1 cellular context compared by ENCODE assay signal in the genomic region with DNA sequence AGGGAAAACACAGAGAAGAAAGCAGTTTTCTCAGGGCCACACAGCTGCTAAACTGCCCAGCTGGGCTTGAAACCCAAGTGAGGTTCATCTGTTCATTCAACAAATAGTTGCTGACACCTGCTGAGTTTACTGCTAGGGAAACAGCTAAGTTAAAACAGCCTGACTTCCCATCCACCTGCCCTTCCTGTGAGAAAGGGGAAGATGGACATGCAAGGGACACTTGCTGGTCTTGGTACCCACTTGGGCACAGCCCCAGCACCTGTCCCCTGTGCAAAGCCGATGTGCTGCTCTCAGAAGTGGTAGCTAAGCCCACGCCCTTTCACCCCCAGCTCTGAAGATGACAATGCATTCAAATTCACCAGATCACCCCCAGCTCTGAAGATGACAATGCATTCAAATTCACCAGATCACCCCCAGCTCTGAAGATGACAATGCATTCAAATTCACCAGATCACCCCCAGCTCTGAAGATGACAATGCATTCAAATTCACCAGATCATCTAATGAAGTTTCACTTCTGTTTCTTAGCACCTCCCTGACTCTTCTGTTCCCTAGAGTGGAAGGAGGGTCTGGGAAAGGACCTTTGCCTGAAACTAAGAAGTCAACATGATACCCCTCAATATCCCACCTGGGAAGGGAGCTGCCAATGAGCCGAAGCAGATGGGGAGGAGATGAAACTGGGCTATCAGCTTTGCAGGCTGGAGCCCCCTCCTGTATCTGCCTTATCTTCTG.
TF ChIP-seq lines count a peak whose summit lies in the region.

No MANE protein-coding gene starts in this region.

TF ChIP-seq in GM12878, 131 proteins besides CTCF, POLR2A, EP300 and RAD21 (continued from another document and continues in another):
- TF ChIP-seq, protein P1, sequence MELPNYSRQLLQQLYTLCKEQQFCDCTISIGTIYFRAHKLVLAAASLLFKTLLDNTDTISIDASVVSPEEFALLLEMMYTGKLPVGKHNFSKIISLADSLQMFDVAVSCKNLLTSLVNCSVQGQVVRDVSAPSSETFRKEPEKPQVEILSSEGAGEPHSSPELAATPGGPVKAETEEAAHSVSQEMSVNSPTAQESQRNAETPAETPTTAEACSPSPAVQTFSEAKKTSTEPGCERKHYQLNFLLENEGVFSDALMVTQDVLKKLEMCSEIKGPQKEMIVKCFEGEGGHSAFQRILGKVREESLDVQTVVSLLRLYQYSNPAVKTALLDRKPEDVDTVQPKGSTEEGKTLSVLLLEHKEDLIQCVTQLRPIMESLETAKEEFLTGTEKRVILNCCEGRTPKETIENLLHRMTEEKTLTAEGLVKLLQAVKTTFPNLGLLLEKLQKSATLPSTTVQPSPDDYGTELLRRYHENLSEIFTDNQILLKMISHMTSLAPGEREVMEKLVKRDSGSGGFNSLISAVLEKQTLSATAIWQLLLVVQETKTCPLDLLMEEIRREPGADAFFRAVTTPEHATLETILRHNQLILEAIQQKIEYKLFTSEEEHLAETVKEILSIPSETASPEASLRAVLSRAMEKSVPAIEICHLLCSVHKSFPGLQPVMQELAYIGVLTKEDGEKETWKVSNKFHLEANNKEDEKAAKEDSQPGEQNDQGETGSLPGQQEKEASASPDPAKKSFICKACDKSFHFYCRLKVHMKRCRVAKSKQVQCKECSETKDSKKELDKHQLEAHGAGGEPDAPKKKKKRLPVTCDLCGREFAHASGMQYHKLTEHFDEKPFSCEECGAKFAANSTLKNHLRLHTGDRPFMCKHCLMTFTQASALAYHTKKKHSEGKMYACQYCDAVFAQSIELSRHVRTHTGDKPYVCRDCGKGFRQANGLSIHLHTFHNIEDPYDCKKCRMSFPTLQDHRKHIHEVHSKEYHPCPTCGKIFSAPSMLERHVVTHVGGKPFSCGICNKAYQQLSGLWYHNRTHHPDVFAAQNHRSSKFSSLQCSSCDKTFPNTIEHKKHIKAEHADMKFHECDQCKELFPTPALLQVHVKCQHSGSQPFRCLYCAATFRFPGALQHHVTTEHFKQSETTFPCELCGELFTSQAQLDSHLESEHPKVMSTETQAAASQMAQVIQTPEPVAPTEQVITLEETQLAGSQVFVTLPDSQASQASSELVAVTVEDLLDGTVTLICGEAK (IDR thresholded peaks at IDR 0.05; ENCODE audit: borderline replicate concordance) = no peak
- TF ChIP-seq LARP7 (IDR thresholded peaks at IDR 0.05) = no peak
- peak; percentile 66; the same call in 1 of the 2 replicates for TF ChIP-seq NBN (IDR thresholded peaks at IDR 0.05)
- no peak for TF ChIP-seq ZBTB4 (CRISPR knock-in tag; IDR thresholded peaks at IDR 0.05)
- no peak for TF ChIP-seq SIN3A (IDR thresholded peaks at IDR 0.05; ENCODE audit: low read depth, low read length)
- TF ChIP-seq BRCA1 (IDR thresholded peaks at IDR 0.05; ENCODE audit: low read depth, low read length) = no peak
- TF ChIP-seq ATF3 (IDR thresholded peaks at IDR 0.05; ENCODE audit: borderline replicate concordance, extremely low read depth, low read depth, low read length) = no peak
- no peak for TF ChIP-seq CHD1 (IDR thresholded peaks at IDR 0.05; ENCODE audit: low read depth, low read length)
- TF ChIP-seq CBFB (IDR thresholded peaks at IDR 0.05; ENCODE audit: low read depth) = no peak
- TF ChIP-seq, protein P2, sequence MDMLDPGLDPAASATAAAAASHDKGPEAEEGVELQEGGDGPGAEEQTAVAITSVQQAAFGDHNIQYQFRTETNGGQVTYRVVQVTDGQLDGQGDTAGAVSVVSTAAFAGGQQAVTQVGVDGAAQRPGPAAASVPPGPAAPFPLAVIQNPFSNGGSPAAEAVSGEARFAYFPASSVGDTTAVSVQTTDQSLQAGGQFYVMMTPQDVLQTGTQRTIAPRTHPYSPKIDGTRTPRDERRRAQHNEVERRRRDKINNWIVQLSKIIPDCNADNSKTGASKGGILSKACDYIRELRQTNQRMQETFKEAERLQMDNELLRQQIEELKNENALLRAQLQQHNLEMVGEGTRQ (IDR thresholded peaks at IDR 0.05; ENCODE audit: borderline replicate concordance, low read depth, low read length) = no peak
- TF ChIP-seq POLR2AphosphoS2 (IDR thresholded peaks at IDR 0.05; ENCODE audit: low read depth, low read length) = no peak
- TF ChIP-seq, protein P3, sequence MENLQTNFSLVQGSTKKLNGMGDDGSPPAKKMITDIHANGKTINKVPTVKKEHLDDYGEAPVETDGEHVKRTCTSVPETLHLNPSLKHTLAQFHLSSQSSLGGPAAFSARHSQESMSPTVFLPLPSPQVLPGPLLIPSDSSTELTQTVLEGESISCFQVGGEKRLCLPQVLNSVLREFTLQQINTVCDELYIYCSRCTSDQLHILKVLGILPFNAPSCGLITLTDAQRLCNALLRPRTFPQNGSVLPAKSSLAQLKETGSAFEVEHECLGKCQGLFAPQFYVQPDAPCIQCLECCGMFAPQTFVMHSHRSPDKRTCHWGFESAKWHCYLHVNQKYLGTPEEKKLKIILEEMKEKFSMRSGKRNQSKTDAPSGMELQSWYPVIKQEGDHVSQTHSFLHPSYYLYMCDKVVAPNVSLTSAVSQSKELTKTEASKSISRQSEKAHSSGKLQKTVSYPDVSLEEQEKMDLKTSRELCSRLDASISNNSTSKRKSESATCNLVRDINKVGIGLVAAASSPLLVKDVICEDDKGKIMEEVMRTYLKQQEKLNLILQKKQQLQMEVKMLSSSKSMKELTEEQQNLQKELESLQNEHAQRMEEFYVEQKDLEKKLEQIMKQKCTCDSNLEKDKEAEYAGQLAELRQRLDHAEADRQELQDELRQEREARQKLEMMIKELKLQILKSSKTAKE (IDR thresholded peaks at IDR 0.05; ENCODE audit: low read depth, poor library complexity, severe bottlenecking) = no peak
- no peak for TF ChIP-seq MYB (IDR thresholded peaks at IDR 0.05; ENCODE audit: borderline replicate concordance, low read depth, low read length)
- TF ChIP-seq RBBP5 (conservative IDR thresholded peaks at IDR 0.05) = no peak
- no peak for TF ChIP-seq CHD4 (IDR thresholded peaks at IDR 0.05)
- no peak for TF ChIP-seq MEF2A (IDR thresholded peaks at IDR 0.05; ENCODE audit: insufficient read depth, low read depth, low read length)
- TF ChIP-seq RUNX3 (IDR thresholded peaks at IDR 0.05; ENCODE audit: low read length) = peak; percentile 30; the same call in 1 of the 2 replicates
- peak; percentile 54; the same call in 1 of the 2 replicates for TF ChIP-seq JUNB (IDR thresholded peaks at IDR 0.05)
- no peak for TF ChIP-seq E2F8 (IDR thresholded peaks at IDR 0.05; ENCODE audit: low read depth, partially characterized antibody)
- TF ChIP-seq, protein P4, sequence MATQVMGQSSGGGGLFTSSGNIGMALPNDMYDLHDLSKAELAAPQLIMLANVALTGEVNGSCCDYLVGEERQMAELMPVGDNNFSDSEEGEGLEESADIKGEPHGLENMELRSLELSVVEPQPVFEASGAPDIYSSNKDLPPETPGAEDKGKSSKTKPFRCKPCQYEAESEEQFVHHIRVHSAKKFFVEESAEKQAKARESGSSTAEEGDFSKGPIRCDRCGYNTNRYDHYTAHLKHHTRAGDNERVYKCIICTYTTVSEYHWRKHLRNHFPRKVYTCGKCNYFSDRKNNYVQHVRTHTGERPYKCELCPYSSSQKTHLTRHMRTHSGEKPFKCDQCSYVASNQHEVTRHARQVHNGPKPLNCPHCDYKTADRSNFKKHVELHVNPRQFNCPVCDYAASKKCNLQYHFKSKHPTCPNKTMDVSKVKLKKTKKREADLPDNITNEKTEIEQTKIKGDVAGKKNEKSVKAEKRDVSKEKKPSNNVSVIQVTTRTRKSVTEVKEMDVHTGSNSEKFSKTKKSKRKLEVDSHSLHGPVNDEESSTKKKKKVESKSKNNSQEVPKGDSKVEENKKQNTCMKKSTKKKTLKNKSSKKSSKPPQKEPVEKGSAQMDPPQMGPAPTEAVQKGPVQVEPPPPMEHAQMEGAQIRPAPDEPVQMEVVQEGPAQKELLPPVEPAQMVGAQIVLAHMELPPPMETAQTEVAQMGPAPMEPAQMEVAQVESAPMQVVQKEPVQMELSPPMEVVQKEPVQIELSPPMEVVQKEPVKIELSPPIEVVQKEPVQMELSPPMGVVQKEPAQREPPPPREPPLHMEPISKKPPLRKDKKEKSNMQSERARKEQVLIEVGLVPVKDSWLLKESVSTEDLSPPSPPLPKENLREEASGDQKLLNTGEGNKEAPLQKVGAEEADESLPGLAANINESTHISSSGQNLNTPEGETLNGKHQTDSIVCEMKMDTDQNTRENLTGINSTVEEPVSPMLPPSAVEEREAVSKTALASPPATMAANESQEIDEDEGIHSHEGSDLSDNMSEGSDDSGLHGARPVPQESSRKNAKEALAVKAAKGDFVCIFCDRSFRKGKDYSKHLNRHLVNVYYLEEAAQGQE (IDR thresholded peaks at IDR 0.05; ENCODE audit: low read depth, low read length) = no peak
- TF ChIP-seq ZNF207 (IDR thresholded peaks at IDR 0.05; ENCODE audit: borderline replicate concordance) = no peak
- TF ChIP-seq ELK1 (IDR thresholded peaks at IDR 0.05; ENCODE audit: low read depth, low read length) = no peak
- TF ChIP-seq MEF2B (IDR thresholded peaks at IDR 0.05; ENCODE audit: partially characterized antibody, poor library complexity, severe bottlenecking) = peak; percentile 55
- TF ChIP-seq NR2C1 (IDR thresholded peaks at IDR 0.05) = peak; percentile 33; the same call in 1 of the 2 replicates
- TF ChIP-seq TAF1 (IDR thresholded peaks at IDR 0.05; ENCODE audit: borderline replicate concordance, low read depth, low read length) = no peak
- TF ChIP-seq ZNF274 (IDR thresholded peaks at IDR 0.05; ENCODE audit: insufficient read depth, insufficient read length) = no peak
- no peak for TF ChIP-seq HDAC6 (IDR thresholded peaks at IDR 0.05; ENCODE audit: unreplicated experiment)
